1 cellular context compared by ENCODE assay signal in the genomic region with DNA sequence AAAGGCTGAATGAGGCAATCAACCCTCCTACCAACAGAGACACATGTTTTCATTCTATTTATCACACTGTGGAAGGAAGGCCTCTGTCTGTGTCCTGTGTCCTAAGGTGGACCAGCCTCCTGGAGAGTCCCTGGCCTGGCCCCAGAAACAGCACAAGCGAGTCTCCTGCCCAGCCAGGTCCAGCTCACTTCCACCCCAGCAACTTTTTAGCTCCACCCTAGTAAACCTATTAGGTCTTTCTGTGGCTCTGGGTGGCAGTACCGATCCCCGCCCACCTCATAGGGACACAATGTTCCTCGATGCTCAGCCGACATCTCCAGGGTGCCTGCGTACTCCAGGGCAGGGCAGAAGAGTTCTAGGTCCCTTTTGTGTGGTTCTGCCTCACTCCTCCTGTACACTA.
TF ChIP-seq lines count a peak whose summit lies in the region.

No MANE protein-coding gene starts in this region.

TF ChIP-seq in IMR-90, 13 proteins besides CTCF, POLR2A, EP300 and RAD21:
- no peak for TF ChIP-seq CHD1 (IDR thresholded peaks at IDR 0.05; ENCODE audit: low read depth, low read length)
- no peak for TF ChIP-seq FOS (IDR thresholded peaks at IDR 0.05; ENCODE audit: low read depth, low read length)
- no peak for TF ChIP-seq CEBPB (IDR thresholded peaks at IDR 0.05; ENCODE audit: low read depth, low read length)
- TF ChIP-seq BHLHE40 (IDR thresholded peaks at IDR 0.05; ENCODE audit: low read depth, low read length) = no peak
- no peak for TF ChIP-seq RFX5 (IDR thresholded peaks at IDR 0.05; ENCODE audit: low read depth, low read length)
- no peak for TF ChIP-seq MAZ (IDR thresholded peaks at IDR 0.05; ENCODE audit: borderline replicate concordance, low read depth, low read length)
- TF ChIP-seq, protein P1, sequence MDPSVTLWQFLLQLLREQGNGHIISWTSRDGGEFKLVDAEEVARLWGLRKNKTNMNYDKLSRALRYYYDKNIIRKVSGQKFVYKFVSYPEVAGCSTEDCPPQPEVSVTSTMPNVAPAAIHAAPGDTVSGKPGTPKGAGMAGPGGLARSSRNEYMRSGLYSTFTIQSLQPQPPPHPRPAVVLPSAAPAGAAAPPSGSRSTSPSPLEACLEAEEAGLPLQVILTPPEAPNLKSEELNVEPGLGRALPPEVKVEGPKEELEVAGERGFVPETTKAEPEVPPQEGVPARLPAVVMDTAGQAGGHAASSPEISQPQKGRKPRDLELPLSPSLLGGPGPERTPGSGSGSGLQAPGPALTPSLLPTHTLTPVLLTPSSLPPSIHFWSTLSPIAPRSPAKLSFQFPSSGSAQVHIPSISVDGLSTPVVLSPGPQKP (IDR thresholded peaks at IDR 0.05; ENCODE audit: borderline replicate concordance, low read depth, low read length) = no peak
- no peak for TF ChIP-seq MAFK (IDR thresholded peaks at IDR 0.05; ENCODE audit: low read depth, low read length)
- TF ChIP-seq NFE2L2 (IDR thresholded peaks at IDR 0.05; ENCODE audit: low read depth, low read length) = no peak
- no peak for TF ChIP-seq RCOR1 (IDR thresholded peaks at IDR 0.05; ENCODE audit: insufficient replicate concordance, low read length)
- TF ChIP-seq, protein P2, sequence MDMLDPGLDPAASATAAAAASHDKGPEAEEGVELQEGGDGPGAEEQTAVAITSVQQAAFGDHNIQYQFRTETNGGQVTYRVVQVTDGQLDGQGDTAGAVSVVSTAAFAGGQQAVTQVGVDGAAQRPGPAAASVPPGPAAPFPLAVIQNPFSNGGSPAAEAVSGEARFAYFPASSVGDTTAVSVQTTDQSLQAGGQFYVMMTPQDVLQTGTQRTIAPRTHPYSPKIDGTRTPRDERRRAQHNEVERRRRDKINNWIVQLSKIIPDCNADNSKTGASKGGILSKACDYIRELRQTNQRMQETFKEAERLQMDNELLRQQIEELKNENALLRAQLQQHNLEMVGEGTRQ (IDR thresholded peaks at IDR 0.05; ENCODE audit: low read depth, low read length) = no peak
- TF ChIP-seq SMC3 (IDR thresholded peaks at IDR 0.05; ENCODE audit: low read depth, low read length) = no peak
- TF ChIP-seq MXI1 (IDR thresholded peaks at IDR 0.05; ENCODE audit: borderline replicate concordance, low read depth, low read length) = no peak
